12 cellular contexts compared by ENCODE assay signal in genomic region chr3:153373571-153373970, GRCh38.
DNase-seq lines count a peak whose midpoint lies in the region; ATAC-seq and TF ChIP-seq lines count a peak whose summit lies in the region.
"Had no signal": no experiment of that assay in that cellular context is flagged by ENCODE, and none has a peak within 500 bp of the region (broad histone marks: within the 10 kb centered on the region; RNA-seq: fewer than 3 reads in every experiment).

No MANE protein-coding gene starts in this region.

- no peak overlapping the region for H3K27ac ChIP-seq in upper lobe of right lung

- no peaks in the 10 kb centered on the region for H3K4me1 ChIP-seq in upper lobe of right lung

- H3K4me3 ChIP-seq in fibroblast of mammary gland (ENCODE audit: control insufficient read depth, low read depth, low read length) (no peak overlapping the region), upper lobe of right lung (no peak overlapping the region)
- H3K4me3 ChIP-seq: dorsolateral prefrontal cortex had no signal

- no peaks in the 10 kb centered on the region for H3K36me3 ChIP-seq in upper lobe of right lung

- no peaks in the 10 kb centered on the region for H3K27me3 ChIP-seq in upper lobe of right lung

- no peak for TF ChIP-seq CTCF in fibroblast of mammary gland (conservative IDR thresholded peaks at IDR 0.05; ENCODE audit: control insufficient read depth, insufficient read depth, low read depth, low read length)
- no peak for TF ChIP-seq CTCF in upper lobe of right lung (IDR thresholded peaks at IDR 0.05)

- DNase-seq in Right ventricle myocardium inferior (ENCODE audit: missing footprints) (no peak), cardiac septum (ENCODE audit: low spot score) (no peak), MV-4-11 (lab: John Stamatoyannopoulos, UW) (peak; percentile 97), fibroblast of mammary gland (ENCODE audit: low read depth) (peak; percentile 52), upper lobe of right lung (no peak), posterior vena cava (ENCODE audit: low spot score) (no peak)
- no peak for DNase-seq in stimulated activated CD4-positive, alpha-beta T cell treated with anti-CD3 and anti-CD28 coated beads, Interleukin-4, amount 100 ng/mL, for 4 hours
- DNase-seq: activated CD4-positive, alpha-beta T cell treated with anti-CD3 and anti-CD28 coated beads, Interleukin-2, amount 50 U/mL, for 48 hours; activated naive CD8-positive, alpha-beta T cell treated with anti-CD3 and anti-CD28 coated beads, Interleukin-2, amount 10 ng/mL, durations not matched to agents 7 days and 5 days; dorsolateral prefrontal cortex; NCI-H446 treated with DMSO at 0.1 percent for 48 hours had no signal

- no peaks in the 10 kb centered on the region for H3K9me3 ChIP-seq in upper lobe of right lung

- intact Hi-C loops in Right ventricle myocardium inferior (cut with DNase I): no loop called here
- intact Hi-C loops in cardiac septum (cut with DNase I): no loop called here
- intact Hi-C loops in upper lobe of right lung (cut with DNase I): no loop called here
- intact Hi-C loops in posterior vena cava (cut with DNase I): no loop called here

- ATAC-seq in Right ventricle myocardium inferior (peak; percentile 52), upper lobe of right lung (peak; percentile 89), HG03039 (IDR thresholded peaks at IDR 0.05; ENCODE audit: unreplicated experiment) (no peak)

Comparison
In these comparisons a context has a peak if more than half of its experiments do, and no peak if none do; other contexts are left out.
1. DNase-seq: peak in MV-4-11 (single experiment) and fibroblast of mammary gland (single experiment); none in Right ventricle myocardium inferior (single experiment), cardiac septum (single experiment), upper lobe of right lung (single experiment), stimulated activated CD4-positive, alpha-beta T cell treated with anti-CD3 and anti-CD28 coated beads, Interleukin-4, amount 100 ng/mL, for 4 hours (0 of 2) and posterior vena cava (single experiment).